ENCODE assay signal across 8 cellular contexts in the genomic region with DNA sequence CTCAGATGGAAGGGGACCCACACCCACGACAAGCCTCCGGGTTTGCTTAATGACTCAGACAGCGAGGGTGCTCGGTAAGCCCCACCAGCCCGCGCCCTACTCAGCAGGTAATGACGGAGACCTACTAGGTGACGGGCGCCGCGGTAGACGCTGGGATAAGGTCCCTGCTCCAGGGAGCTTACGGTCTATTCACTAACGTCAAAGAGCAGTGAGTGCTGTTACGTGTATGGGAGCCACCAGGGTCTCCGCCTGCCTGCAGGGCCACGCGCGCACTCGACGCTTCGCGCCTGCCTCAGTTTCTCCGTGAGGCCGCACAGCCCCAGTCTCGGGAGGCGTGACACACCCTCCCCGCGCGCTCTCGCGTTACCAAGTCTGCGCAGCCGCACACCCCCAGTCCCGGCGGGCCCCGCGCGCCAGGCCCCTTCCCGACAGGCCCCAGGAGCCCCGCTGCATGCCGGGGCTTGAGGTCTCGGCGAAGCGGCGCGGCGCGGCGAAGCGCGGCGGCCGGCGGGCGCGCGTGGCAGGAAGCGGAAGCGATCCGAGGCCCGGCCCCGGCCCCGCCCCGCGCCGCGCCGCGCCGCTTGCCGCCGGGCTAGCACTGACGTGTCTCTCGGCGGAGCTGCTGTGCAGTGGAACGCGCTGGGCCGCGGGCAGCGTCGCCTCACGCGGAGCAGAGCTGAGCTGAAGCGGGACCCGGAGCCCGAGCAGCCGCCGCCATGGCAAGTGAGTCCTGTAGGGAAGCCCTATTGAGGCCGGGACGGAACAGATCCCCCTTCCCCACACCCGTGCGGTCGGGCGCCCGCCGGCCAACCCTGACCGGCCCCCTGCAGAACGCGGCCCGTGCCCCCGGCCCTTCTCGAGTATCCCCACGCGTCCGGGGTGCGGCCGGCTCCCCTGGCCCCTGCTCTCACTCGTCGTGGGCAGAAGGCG. TPM values are rescaled to one million over a fixed set of nuclear protein-coding genes. Genes with fewer than 3 reads are reported as not detected.
A peak's percentile ranks its signal among the peaks of the same experiment; 100 is the strongest.
DNase-seq lines count a peak whose midpoint lies in the region; ATAC-seq and TF ChIP-seq lines count a peak whose summit lies in the region.

Gene SEC61A1 (plus strand): TSS at position 601 of the 930 bp plus-strand sequence. CDS start 116 bp downstream, at position 717.

- in situ Hi-C loops in Panc1 (cut with HindIII; ENCODE audit: low pct_unique_long_range_greater_than_20kb, low sequenced_read_pairs), result no loop called here

- DNase-seq in DMS53 treated with DMSO at 0.1 percent for 48 hours (lab: John Stamatoyannopoulos, UW; ENCODE audit: unreplicated experiment) (peak; percentile 75), Panc1 (ENCODE audit: low read depth, low spot score) (peak; percentile 64)
- peak; percentile 92 for DNase-seq in activated T-cell treated with anti-CD3 and anti-CD28 coated beads, Interleukin-2, amount 50 U/mL, for 4 hours
- peak; percentile 92 for DNase-seq in stimulated activated CD8-positive, alpha-beta memory T cell treated with anti-CD3 and anti-CD28 coated beads, Interleukin-7, amount 100 ng/mL, for 24 hours (ENCODE audit: low read depth)

- H3K4me3 Mint-ChIP-seq in activated T-cell treated with anti-CD3 and anti-CD28 coated beads, Interleukin-2, amount 50 U/mL, for 4 hours, result peak within 1 kb of the TSS; percentile 98

- peaks cover 18% of the 10 kb centered on the region for H3K36me3 ChIP-seq in KMS-11 (ENCODE audit: insufficient read depth)
- peaks cover 30% of the 10 kb centered on the region for H3K36me3 ChIP-seq in Panc1 (ENCODE audit: control insufficient read depth, insufficient read depth, low read length)
- H3K36me3 ChIP-seq in muscle layer of duodenum (ENCODE audit: control insufficient read depth in 1 of 2, insufficient read depth in 2 of 2, low read length in 2 of 2), result peaks cover 18 to 30% of the 10 kb centered on the region in 2 donors

- no peaks in the 10 kb centered on the region for H3K9me3 ChIP-seq in Panc1 (ENCODE audit: control insufficient read depth, insufficient read depth, low read depth, low read length)
- no peaks in the 10 kb centered on the region for H3K9me3 ChIP-seq in muscle layer of duodenum (ENCODE audit: control insufficient read depth in 1 of 2, low read length in 2 of 2)

- POLR2A ChIA-PET in Panc1 (lab: Charles Lee), result no interaction called here

- H3K9ac ChIP-seq in KMS-11, result peak within 1 kb of the TSS; percentile 100

- H3K4me2 ChIP-seq in KMS-11, result peak within 1 kb of the TSS; percentile 98

- TF ChIP-seq CTCF in KMS-11 (conservative IDR thresholded peaks at IDR 0.05; ENCODE audit: low read depth, low read length) (no peak), Panc1 (IDR thresholded peaks at IDR 0.05) (no peak)

- H3K27ac ChIP-seq in KMS-11 (peak within 1 kb of the TSS; percentile 85), Panc1 (ENCODE audit: low read length) (peak within 1 kb of the TSS; percentile 98), muscle layer of duodenum (ENCODE audit: low read length) (peak within 1 kb of the TSS; percentile 97)

- CTCF ChIA-PET in Panc1 (lab: Charles Lee), result no interaction called here

- H3K4me3 ChIP-seq in KMS-11 (IDR thresholded peaks at IDR 0.05; ENCODE audit: insufficient read depth, low read depth, low read length) (peak within 1 kb of the TSS; percentile 97), Panc1 (ENCODE audit: low read depth in 2 of 2, low read length in 2 of 2) (peak within 1 kb of the TSS; percentile 97 to 99), muscle layer of duodenum (ENCODE audit: low read depth in 1 of 2, low read length in 2 of 2) (peak within 1 kb of the TSS; percentile 96 to 100)

- peak within 1 kb of the TSS; percentile 96 for H2AFZ ChIP-seq in KMS-11 (ENCODE audit: low read depth)

- H3K27me3 ChIP-seq in KMS-11 (ENCODE audit: insufficient read depth, low read depth) (no peaks in the 10 kb centered on the region), Panc1 (ENCODE audit: control insufficient read depth, insufficient read depth, low read length) (peaks cover 10% of the 10 kb centered on the region), muscle layer of duodenum (ENCODE audit: low read depth, low read length) (no peaks in the 10 kb centered on the region)

- peaks cover 29% of the 10 kb centered on the region for H3K36me3 Mint-ChIP-seq in activated T-cell treated with anti-CD3 and anti-CD28 coated beads, Interleukin-2, amount 50 U/mL, for 4 hours (ENCODE audit: insufficient read depth)

- peaks cover 46% of the 10 kb centered on the region for H3K79me2 ChIP-seq in KMS-11 (ENCODE audit: insufficient read depth, low read depth)

- H4K20me1 ChIP-seq in KMS-11 (ENCODE audit: insufficient read depth), result peaks cover 13% of the 10 kb centered on the region; the same call in 1 of the 2 replicates

- peaks cover 41% of the 10 kb centered on the region for H3K4me1 Mint-ChIP-seq in activated T-cell treated with anti-CD3 and anti-CD28 coated beads, Interleukin-2, amount 50 U/mL, for 4 hours (ENCODE audit: low read depth)

- BruUV-seq in Panc1 (replicated peaks; lab: Mats Ljungman, UMichigan), result no TSS peak

- no peaks in the 10 kb centered on the region for H3K9me3 Mint-ChIP-seq in activated T-cell treated with anti-CD3 and anti-CD28 coated beads, Interleukin-2, amount 50 U/mL, for 4 hours

- intact Hi-C loops in Panc1 (cut with micrococcal nuclease; ENCODE audit: unreplicated experiment), result no loop called here

- peaks cover under 1% of the 10 kb centered on the region for H3K27me3 Mint-ChIP-seq in activated T-cell treated with anti-CD3 and anti-CD28 coated beads, Interleukin-2, amount 50 U/mL, for 4 hours (ENCODE audit: low read depth)

- H3K4me1 ChIP-seq in KMS-11 (ENCODE audit: low read depth, poor library complexity, severe bottlenecking), result peaks cover 40% of the 10 kb centered on the region
- peaks cover 21% of the 10 kb centered on the region for H3K4me1 ChIP-seq in Panc1 (ENCODE audit: control insufficient read depth, insufficient read depth, low read length)
- peaks cover 24 to 29% of the 10 kb centered on the region in 2 donors for H3K4me1 ChIP-seq in muscle layer of duodenum (ENCODE audit: control insufficient read depth in 1 of 2, insufficient read depth in 2 of 2, low read length in 2 of 2)

- ATAC-seq in GM21737 (IDR thresholded peaks at IDR 0.05; ENCODE audit: unreplicated experiment) (peak; percentile 94), Panc1 (peak; percentile 99), esophagus mucosa (peak; percentile 98)
- ATAC-seq in activated T-cell treated with anti-CD3 and anti-CD28 coated beads, Interleukin-2, amount 50 U/mL, for 4 hours, result peak; percentile 94 to 96

RNA-seq across cellular contexts. Expression of gene SEC61A1, which starts in this region (rescaled TPM):
- total RNA-seq in Panc1 (2021; ENCODE audit: unreplicated experiment) (246 TPM), esophagus mucosa (117 TPM)
- 179 TPM for polyA plus RNA-seq in Panc1 (2012; ENCODE audit: insufficient read length)
- 100 to 1,000 TPM; 195 to 216 (median 210) TPM for total RNA-seq in activated T-cell treated with anti-CD3 and anti-CD28 coated beads, Interleukin-2, amount 50 U/mL, for 4 hours

Comparison
In these comparisons a context has a peak if more than half of its experiments do, and no peak if none do; other contexts are left out.
1. Peak in every context shown above with its lines: DNase-seq, ATAC-seq, H3K4me3 ChIP-seq and H3K27ac ChIP-seq.